Comparison of ENCODE assay signal across 25 cellular contexts in the genomic region with DNA sequence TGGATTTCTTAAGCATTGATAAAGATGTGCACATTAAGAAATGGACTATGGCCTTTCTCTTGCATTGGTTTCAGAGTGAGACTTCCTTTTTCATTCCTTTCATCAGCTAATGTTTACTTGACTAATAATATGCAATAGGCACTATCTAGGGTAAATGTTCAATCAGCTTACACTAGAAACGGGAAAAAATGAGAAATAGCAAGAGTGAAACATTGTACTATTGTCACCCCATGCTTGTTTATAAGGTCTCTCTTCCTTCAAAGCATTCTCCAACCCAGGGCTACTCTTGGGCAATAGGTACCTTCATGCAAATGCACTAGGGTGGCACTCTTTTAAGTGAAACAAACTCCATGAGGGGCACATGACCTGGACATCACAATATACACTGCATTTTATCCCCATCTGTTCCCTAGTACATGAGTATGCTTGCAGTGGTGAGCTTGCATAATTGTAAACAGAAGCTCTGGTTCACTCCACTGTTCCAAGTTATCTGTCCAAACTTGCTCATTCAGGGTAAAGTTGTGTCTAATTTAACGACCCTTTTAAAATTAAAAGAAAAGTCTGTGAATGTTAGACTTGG.
DNase-seq lines count a peak whose midpoint lies in the region; ATAC-seq and TF ChIP-seq lines count a peak whose summit lies in the region.
"Had no signal": no experiment of that assay in that cellular context is flagged by ENCODE, and none has a peak within 500 bp of the region (broad histone marks: within the 10 kb centered on the region; RNA-seq: fewer than 3 reads in every experiment).

No MANE protein-coding gene starts in this region.

- H3K9me3 ChIP-seq in hepatocyte (ENCODE audit: low read depth): no peaks in the 10 kb centered on the region
- H3K9me3 ChIP-seq: esophagus squamous epithelium, tibial artery, vagina had no signal

- H3K79me2 ChIP-seq in hepatocyte: no peaks in the 10 kb centered on the region

- ATAC-seq in HG02759 (IDR thresholded peaks at IDR 0.05; ENCODE audit: unreplicated experiment): peak; percentile 54
- ATAC-seq in HG03520 (IDR thresholded peaks at IDR 0.05; ENCODE audit: unreplicated experiment): no peak
- ATAC-seq: activated naive CD8-positive, alpha-beta T cell treated with anti-CD3 and anti-CD28 coated beads, Interleukin-2, amount 50 U/mL, for 24 hours; activated T-cell treated with anti-CD3 and anti-CD28 coated beads, Interleukin-2, amount 50 U/mL, for 4 hours; naive thymus-derived CD8-positive, alpha-beta T cell; WTC11 had no signal

- no peaks in the 10 kb centered on the region for H3K4me1 ChIP-seq in hepatocyte (ENCODE audit: insufficient read depth)
- H3K4me1 ChIP-seq: esophagus squamous epithelium, vagina had no signal

- no peak overlapping the region for H3K27ac ChIP-seq in hepatocyte
- H3K27ac ChIP-seq: esophagus squamous epithelium, tibial artery, vagina had no signal

- no peak overlapping the region for H2AFZ ChIP-seq in hepatocyte

- peak overlapping the region; percentile 35 for H3K4me2 ChIP-seq in hepatocyte

- no peaks in the 10 kb centered on the region for H3K9me2 ChIP-seq in hepatocyte (replicated peaks; ENCODE audit: insufficient read depth)

- H3K27me3 ChIP-seq in hepatocyte: no peaks in the 10 kb centered on the region
- H3K27me3 ChIP-seq in H7 (ENCODE audit: control insufficient read depth, insufficient read depth, low read length): no peaks in the 10 kb centered on the region
- H3K27me3 ChIP-seq: esophagus squamous epithelium, tibial artery, vagina had no signal

- peak; percentile 37 for DNase-seq in NCI-H2171 treated with DMSO at 0.1 percent for 48 hours (lab: John Stamatoyannopoulos, UW)
- DNase-seq in NCI-H2171 (lab: John Stamatoyannopoulos, UW): no peak
- peak; percentile 57 for DNase-seq in NCI-H82 (lab: John Stamatoyannopoulos, UW)
- peak; percentile 5 for DNase-seq in hepatocyte (ENCODE audit: low spot score)
- DNase-seq in H7: no peak
- DNase-seq in activated CD8-positive, alpha-beta memory T cell treated with anti-CD3 and anti-CD28 coated beads, Interleukin-2, amount 50 U/mL, for 4 hours: no peak
- DNase-seq: activated CD4-positive, alpha-beta T cell treated with anti-CD3 and anti-CD28 coated beads, Interleukin-2, amount 10 ng/mL, durations not matched to agents 7 days and 5 days; activated naive CD8-positive, alpha-beta T cell treated with anti-CD3 and anti-CD28 coated beads, Interleukin-2, amount 50 U/mL, for 24 hours; activated T-cell treated with anti-CD3 and anti-CD28 coated beads, Interleukin-2, amount 50 U/mL, for 4 hours; esophagus squamous epithelium; H9; MV-4-11; naive thymus-derived CD8-positive, alpha-beta T cell; NCI-H226; nucleus accumbens; stimulated activated CD4-positive, alpha-beta T cell treated with anti-CD3 and anti-CD28 coated beads, Interleukin-15, amount 100 ng/mL, for 24 hours; stimulated activated CD4-positive, alpha-beta T cell treated with anti-CD3 and anti-CD28 coated beads, Interleukin-4, amount 100 ng/mL, for 4 hours; T-helper 1 cell; tibial artery had no signal

- no peaks in the 10 kb centered on the region for H4K20me1 ChIP-seq in hepatocyte (ENCODE audit: insufficient read depth, poor library complexity, severe bottlenecking)

- TF ChIP-seq CTCF in hepatocyte (IDR thresholded peaks at IDR 0.05; ENCODE audit: poor library complexity): no peak

- H3K4me3 ChIP-seq in hepatocyte (no peak overlapping the region), H7 (ENCODE audit: insufficient read depth, low read depth, low read length) (no peak overlapping the region)
- H3K4me3 ChIP-seq: dorsolateral prefrontal cortex, esophagus squamous epithelium, lung, tibial artery, vagina had no signal

- H3K36me3 ChIP-seq in hepatocyte (replicated peaks; ENCODE audit: insufficient read depth, low read depth) (no peaks in the 10 kb centered on the region), H7 (replicated peaks; ENCODE audit: control insufficient read depth, insufficient read depth, low read length) (no peaks in the 10 kb centered on the region)
- H3K36me3 ChIP-seq: esophagus squamous epithelium, tibial artery, vagina had no signal

- WGBS in hepatocyte (ENCODE audit: low lambda C conversion rate, missing lambda C conversion rate): 51% methylated on average over 2 of the region's 2 CpGs

Comparison
In these comparisons a context has a peak if more than half of its experiments do, and no peak if none do; other contexts are left out.
1. DNase-seq: peak in NCI-H2171 treated with DMSO at 0.1 percent for 48 hours (single experiment), NCI-H82 (single experiment) and hepatocyte (single experiment); none in NCI-H2171 (single experiment), H7 (single experiment) and activated CD8-positive, alpha-beta memory T cell treated with anti-CD3 and anti-CD28 coated beads, Interleukin-2, amount 50 U/mL, for 4 hours (single experiment).